Comparison of ENCODE assay signal across 12 cellular contexts in genomic region chr9:137315581-137316011, GRCh38. TPM values are rescaled to one million over a fixed set of nuclear protein-coding genes. Genes with fewer than 3 reads are reported as not detected.
DNase-seq lines count a peak whose midpoint lies in the region; ATAC-seq, FAIRE-seq and TF ChIP-seq lines count a peak whose summit lies in the region.
"Had no signal": no experiment of that assay in that cellular context is flagged by ENCODE, and none has a peak within 500 bp of the region (broad histone marks: within the 10 kb centered on the region; RNA-seq: fewer than 3 reads in every experiment).

No MANE protein-coding gene starts in this region.

- in situ Hi-C loops in K562 (cut with MboI), result no loop called here
- in situ Hi-C loops in G401 (cut with HindIII; ENCODE audit: low sequenced_read_pairs), result loop anchor here (10.0 kb wide), 1 partner anchor 99 kb away; no protein-coding TSS in a partner anchor

- no peaks in the 10 kb centered on the region for H3K79me2 ChIP-seq in K562 (ENCODE audit: control insufficient read depth, insufficient read depth, low read length)

- WGBS in K562 (ENCODE audit: insufficient coverage, low coverage, missing lambda C conversion rate), result 39% methylated on average over 4 of the region's 18 CpGs
- 36 to 54% methylated on average over 9 to 15 of the region's 18 CpGs for WGBS in mesodermal cell (ENCODE audit: insufficient coverage in 2 of 2), 2 experiments
- WGBS in tibial nerve, 2 donors, result 10 to 16% methylated on average over 9 to 18 of the region's 18 CpGs

- no peak for TF ChIP-seq RAD21 in K562 (CRISPR knock-in tag; conservative IDR thresholded peaks at IDR 0.05 in 1 of 2, IDR thresholded peaks at IDR 0.05 in 1 of 2)

- H3K4me2 ChIP-seq in K562 (ENCODE audit: insufficient read depth, low read length), result no peak overlapping the region

- no peaks in the 10 kb centered on the region for H3K36me3 ChIP-seq in K562 (ENCODE audit: control insufficient read depth, insufficient read depth, low read length)
- no peaks in the 10 kb centered on the region for H3K36me3 ChIP-seq in mesodermal cell (ENCODE audit: control insufficient read depth, insufficient read depth, low read length)
- H3K36me3 ChIP-seq in tibial nerve, result peaks cover 0 to 17% (median 0%) of the 10 kb centered on the region in 3 donors

- H3K27ac ChIP-seq in K562 (ENCODE audit: extremely low read depth, low read depth, low read length), result peak overlapping the region; percentile 91; the same call in 1 of the 3 replicates
- no peak overlapping the region for H3K27ac ChIP-seq in mesodermal cell (ENCODE audit: low read depth, low read length, severe bottlenecking)
- H3K27ac ChIP-seq in tibial nerve, result peak overlapping the region in 3 of 4 donors; percentile 8 to 60 (median 43)

- H3K27me3 Mint-ChIP-seq in activated CD8-positive, alpha-beta memory T cell treated with anti-CD3 and anti-CD28 coated beads, Interleukin-2, amount 10 ng/mL, durations not matched to agents 7 days and 5 days, result no peaks in the 10 kb centered on the region
- no peaks in the 10 kb centered on the region for H3K27me3 Mint-ChIP-seq in HFFc6 (ENCODE audit: insufficient read depth)

- TF ChIP-seq EP300 in K562 (IDR thresholded peaks at IDR 0.05; ENCODE audit: low read length), result no peak
- no peak for TF ChIP-seq EP300 in tibial nerve (IDR thresholded peaks at IDR 0.05)

- intact Hi-C loops in K562 (cut with micrococcal nuclease), result no loop called here

- H3K36me3 Mint-ChIP-seq in activated CD8-positive, alpha-beta memory T cell treated with anti-CD3 and anti-CD28 coated beads, Interleukin-2, amount 10 ng/mL, durations not matched to agents 7 days and 5 days, result no peaks in the 10 kb centered on the region
- no peaks in the 10 kb centered on the region for H3K36me3 Mint-ChIP-seq in HFFc6 (ENCODE audit: low read depth)

- POLR2A ChIA-PET in K562 (lab: Yijun Ruan, JAX), result interaction anchor here (0.9 to 1.2 kb wide), 3 partner anchors 12 to 165 kb away, joined by 3 to 8 read pairs (median 6); partner anchors contain the start of gene NRARP

- TF ChIP-seq POLR2A in K562 (conservative IDR thresholded peaks at IDR 0.05) (no peak), tibial nerve (IDR thresholded peaks at IDR 0.05) (no peak)

- no peak overlapping the region for H3K4me3 Mint-ChIP-seq in activated CD8-positive, alpha-beta memory T cell treated with anti-CD3 and anti-CD28 coated beads, Interleukin-2, amount 10 ng/mL, durations not matched to agents 7 days and 5 days
- no peak overlapping the region for H3K4me3 Mint-ChIP-seq in HFFc6

- no peaks in the 10 kb centered on the region for H3K9me3 Mint-ChIP-seq in activated CD8-positive, alpha-beta memory T cell treated with anti-CD3 and anti-CD28 coated beads, Interleukin-2, amount 10 ng/mL, durations not matched to agents 7 days and 5 days (ENCODE audit: low read depth)
- H3K9me3 Mint-ChIP-seq in HFFc6, result no peaks in the 10 kb centered on the region

- no TSS peak for BruUV-seq in K562 (replicated peaks; lab: Mats Ljungman, UMichigan)

- no peak overlapping the region for H2AFZ ChIP-seq in K562 (ENCODE audit: low read depth, low read length)

- no peak for ATAC-seq in activated CD8-positive, alpha-beta memory T cell treated with anti-CD3 and anti-CD28 coated beads, Interleukin-2, amount 10 ng/mL, durations not matched to agents 7 days and 5 days
- ATAC-seq in K562 (no peak), GM19452 (IDR thresholded peaks at IDR 0.05; ENCODE audit: unreplicated experiment) (no peak)

- H3K9me1 ChIP-seq in K562 (ENCODE audit: control insufficient read depth, insufficient read depth, low read length), result no peaks in the 10 kb centered on the region

- H3K27ac Mint-ChIP-seq in activated CD8-positive, alpha-beta memory T cell treated with anti-CD3 and anti-CD28 coated beads, Interleukin-2, amount 10 ng/mL, durations not matched to agents 7 days and 5 days, result no peak overlapping the region
- no peak overlapping the region for H3K27ac Mint-ChIP-seq in HFFc6

- FAIRE-seq in K562 (lab: Jason Lieb, UNC), result no peak
- FAIRE-seq: A204.1, islet of Langerhans had no signal

- peak overlapping the region in 1 of 2 experiments; percentile 71; a peak in 2 of 4 replicates for H3K9ac ChIP-seq in K562 (ENCODE audit: insufficient read depth in 1 of 2, low read depth in 2 of 2, low read length in 2 of 2)

- H4K20me1 ChIP-seq in K562 (replicated peaks; ENCODE audit: control insufficient read depth, insufficient read depth, low read length), result 0 out of 2 replicates have a peak, but pooled peaks cover 5% of the 10 kb centered on the region

- H3K27me3 ChIP-seq in K562 (ENCODE audit: control insufficient read depth in 2 of 2, insufficient read depth in 2 of 2, low read length in 2 of 2) (no peaks in the 10 kb centered on the region), tibial nerve (peaks cover 0 to 36% of the 10 kb centered on the region in 2 donors)

- no peaks in the 10 kb centered on the region for H3K9me3 ChIP-seq in K562 (replicated peaks; ENCODE audit: control insufficient read depth, insufficient read depth, low read depth, low read length)
- no peaks in the 10 kb centered on the region for H3K9me3 ChIP-seq in mesodermal cell (ENCODE audit: control insufficient read depth, low read length)
- H3K9me3 ChIP-seq in tibial nerve, result no peaks in the 10 kb centered on the region

- peaks cover 5% of the 10 kb centered on the region for H3K4me1 Mint-ChIP-seq in activated CD8-positive, alpha-beta memory T cell treated with anti-CD3 and anti-CD28 coated beads, Interleukin-2, amount 10 ng/mL, durations not matched to agents 7 days and 5 days
- H3K4me1 Mint-ChIP-seq in HFFc6 (ENCODE audit: low read depth), result no peaks in the 10 kb centered on the region

- H3K4me3 ChIP-seq in K562, result no peak overlapping the region
- H3K4me3 ChIP-seq in mesodermal cell (ENCODE audit: extremely low read depth, insufficient read depth, low read length, poor library complexity, severe bottlenecking), result peak overlapping the region; percentile 18
- H3K4me3 ChIP-seq in tibial nerve, result peak overlapping the region in 1 of 4 donors; percentile 36

- DNase-seq in activated CD8-positive, alpha-beta memory T cell treated with anti-CD3 and anti-CD28 coated beads, Interleukin-2, amount 50 U/mL, for 4 hours, result peak; percentile 14
- DNase-seq in activated CD8-positive, alpha-beta memory T cell treated with anti-CD3 and anti-CD28 coated beads, Interleukin-2, amount 10 ng/mL, durations not matched to agents 7 days and 5 days, result no peak
- DNase-seq in K562 (ENCODE audit: extremely low read depth in 1 of 4, low spot score in 3 of 4) (no peak), tibial nerve (ENCODE audit: low spot score in 2 of 2) (no peak), G401 (ENCODE audit: low spot score) (no peak), HFFc6 (no peak)
- DNase-seq: cortex of kidney, NCI-H2081 had no signal

- CTCF ChIA-PET in activated CD8-positive, alpha-beta memory T cell treated with anti-CD3 and anti-CD28 coated beads, Interleukin-2, amount 10 ng/mL, durations not matched to agents 7 days and 5 days (lab: Charles Lee), result interaction anchor here (1.2 to 1.9 kb wide), 5 partner anchors 9 to 286 kb away, joined by 3 to 5 read pairs (median 4); partner anchors contain the start of genes EXD3, NOXA1 and NRARP
- CTCF ChIA-PET in K562 (lab: Yijun Ruan, JAX; ENCODE audit: low intra/inter-chr PET ratio), result no interaction called here

- TF ChIP-seq CTCF in K562 (IDR thresholded peaks at IDR 0.05 in 2 of 3, conservative IDR thresholded peaks at IDR 0.05 in 1 of 3; ENCODE audit: insufficient read depth in 2 of 3, low read depth in 1 of 3, low read length in 3 of 3) (no peak), tibial nerve (IDR thresholded peaks at IDR 0.05) (no peak), HFFc6 (IDR thresholded peaks at IDR 0.05) (no peak)

- H3K4me1 ChIP-seq in K562 (replicated peaks in 1 of 2; ENCODE audit: control insufficient read depth in 2 of 2, insufficient read depth in 2 of 2, low read length in 2 of 2) (peaks cover 16 to 98% of the 10 kb centered on the region in 2 experiments), mesodermal cell (ENCODE audit: control insufficient read depth, insufficient read depth, low read length, poor library complexity, severe bottlenecking) (peaks cover 17% of the 10 kb centered on the region), tibial nerve (peaks cover 0 to 46% (median 22%) of the 10 kb centered on the region in 4 donors)

RNA-seq across cellular contexts. Expression of gene NRARP, which starts 13.5 kb away (rescaled TPM):
- 1 to 10 TPM; 1.6 to 4.5 TPM for total RNA-seq in activated CD8-positive, alpha-beta memory T cell treated with anti-CD3 and anti-CD28 coated beads, Interleukin-2, amount 10 ng/mL, durations not matched to agents 7 days and 5 days
- total RNA-seq in K562 (2011; cell fraction: chromatin; rRNA removed; ENCODE audit: low replicate concordance), result 6.4 and 15.4 TPM in 2 replicates
- 16.8 and 18.8 TPM in 2 replicates for total RNA-seq in K562 (2011; cell fraction: nucleolus; rRNA removed)
- total RNA-seq in K562 (2011; cell fraction: nucleoplasm; rRNA removed), result 11.7 and 13.1 TPM in 2 replicates
- 19.1 and 25.9 TPM in 2 replicates for total RNA-seq in K562 (2014; rRNA removed)
- total RNA-seq in K562 (2014; rRNA removed; fragmentation: Illumina TruSeq; extraction: Trizol), result 1.6 and 2.0 TPM in 2 replicates
- total RNA-seq in K562 (2015; rRNA removed; fragmentation: Illumina TruSeq; extraction: Trizol), result 3.3 and 4.0 TPM in 2 replicates
- 24.5 and 29.5 TPM in 2 replicates for total RNA-seq in K562 (2021)
- polyA plus RNA-seq in K562 (2011; rRNA removed), result 5.2 and 7.6 TPM in 2 replicates
- 10.4 and 26.9 TPM in 2 replicates for polyA plus RNA-seq in K562 (2011; cell fraction: cytosol; rRNA removed)
- polyA plus RNA-seq in K562 (2011; cell fraction: nucleus; rRNA removed), result 13.1 and 17.8 TPM in 2 replicates
- 6.1 and 8.4 TPM in 2 replicates for polyA plus RNA-seq in K562 (2012)
- 6.2 and 7.2 TPM in 2 replicates for polyA plus RNA-seq in K562 (2014; fragmentation: Illumina TruSeq; extraction: Trizol)
- not detected for polyA plus RNA-seq in K562 (2014; fragmentation: Nextera tagmentation; extraction: Ambion mirVana)
- 13.8 and 17.8 TPM in 2 replicates for polyA plus RNA-seq in K562 (2014; rRNA removed)
- polyA minus RNA-seq in K562 (2011; rRNA and poly(A)+ RNA removed), result 1.3 and 1.8 TPM in 2 replicates
- polyA minus RNA-seq in K562 (2011; cell fraction: cytosol; rRNA and poly(A)+ RNA removed), result 9.5 and 11.2 TPM in 2 replicates
- polyA minus RNA-seq in K562 (2011; cell fraction: nucleus; rRNA and poly(A)+ RNA removed), result 9.2 and 12.6 TPM in 2 replicates
- polyA plus RNA-seq in mesodermal cell (2013, experiment 1 of 2), result 28.9 TPM
- polyA plus RNA-seq in mesodermal cell (2013, experiment 2 of 2), result 18.4 TPM
- 10 to 100 TPM in 1 of 4 donors, 1 to 10 TPM in 3; 3.1 to 13.5 (median 3.9) TPM for total RNA-seq in tibial nerve
- total RNA-seq in G401 (2014; rRNA removed; shearing (Covaris generic)), result 6.3 and 6.7 TPM in 2 replicates
- total RNA-seq in HFFc6 (2021; fragmentation: NEBNext Ultra II Directional; extraction: Animal tissue kit (Norgen Biotek cat#: 25700)), result under 1 TPM in 5 of 6 experiments, not detected in 1; 0.09 to 0.36 (median 0.17) TPM

RNA-seq across cellular contexts. Expression of gene TOR4A, which starts 38.1 kb away (rescaled TPM):
- total RNA-seq in activated CD8-positive, alpha-beta memory T cell treated with anti-CD3 and anti-CD28 coated beads, Interleukin-2, amount 10 ng/mL, durations not matched to agents 7 days and 5 days, result 10 to 100 TPM; 10.9 to 13.3 TPM
- 16.4 and 68.0 TPM in 2 replicates for total RNA-seq in K562 (2011; cell fraction: chromatin; rRNA removed; ENCODE audit: low replicate concordance)
- 100 and 103 TPM in 2 replicates for total RNA-seq in K562 (2011; cell fraction: nucleolus; rRNA removed)
- 32.4 and 39.2 TPM in 2 replicates for total RNA-seq in K562 (2011; cell fraction: nucleoplasm; rRNA removed)
- total RNA-seq in K562 (2014; rRNA removed) (38.5 and 46.9 TPM in 2 replicates), K562 (2014; rRNA removed; fragmentation: Illumina TruSeq; extraction: Trizol) (3.4 and 4.6 TPM in 2 replicates), K562 (2015; rRNA removed; fragmentation: Illumina TruSeq; extraction: Trizol) (14.8 and 16.4 TPM in 2 replicates), K562 (2021) (45.8 and 49.2 TPM in 2 replicates), tibial nerve (10 to 100 TPM in 1 of 4 donors, 1 to 10 TPM in 3; 3.3 to 11.4 (median 4.3) TPM)
- polyA plus RNA-seq in K562 (2011; rRNA removed) (8.6 and 13.0 TPM in 2 replicates), K562 (2014; fragmentation: Illumina TruSeq; extraction: Trizol) (8.8 and 14.8 TPM in 2 replicates), K562 (2014; fragmentation: Nextera tagmentation; extraction: Ambion mirVana) (1 to 10 TPM; 3.9 to 7.0 TPM), K562 (2014; rRNA removed) (23.9 and 27.3 TPM in 2 replicates)
- polyA plus RNA-seq in K562 (2011; cell fraction: cytosol; rRNA removed), result 18.4 and 58.5 TPM in 2 replicates
- polyA plus RNA-seq in K562 (2011; cell fraction: nucleus; rRNA removed), result 14.8 and 30.5 TPM in 2 replicates
- 20.5 and 29.0 TPM in 2 replicates for polyA plus RNA-seq in K562 (2012)
- 2.8 and 4.9 TPM in 2 replicates for polyA minus RNA-seq in K562 (2011; rRNA and poly(A)+ RNA removed)
- 27.4 and 32.4 TPM in 2 replicates for polyA minus RNA-seq in K562 (2011; cell fraction: cytosol; rRNA and poly(A)+ RNA removed)
- 13.6 and 14.0 TPM in 2 replicates for polyA minus RNA-seq in K562 (2011; cell fraction: nucleus; rRNA and poly(A)+ RNA removed)
- 19.6 TPM for polyA plus RNA-seq in mesodermal cell (2013, experiment 1 of 2)
- 15.5 TPM for polyA plus RNA-seq in mesodermal cell (2013, experiment 2 of 2)
- 38.2 and 41.7 TPM in 2 replicates for total RNA-seq in G401 (2014; rRNA removed; shearing (Covaris generic))
- total RNA-seq in HFFc6 (2021; fragmentation: NEBNext Ultra II Directional; extraction: Animal tissue kit (Norgen Biotek cat#: 25700)), result 10 to 100 TPM; 58.4 to 76.2 (median 62.2) TPM
